ENCODE assay signal across 1 cellular context in genomic region chr17:78176548-78177025, GRCh38.
TF ChIP-seq lines count a peak whose summit lies in the region.

No MANE protein-coding gene starts in this region.

TF ChIP-seq in K562, 482 proteins besides CTCF, POLR2A, EP300 and RAD21 (continued from another document and continues in another):
- TF ChIP-seq SREBF1 (IDR thresholded peaks at IDR 0.05; ENCODE audit: borderline replicate concordance, low read depth, low read length) (no peak), ZNF174 (CRISPR knock-in tag; IDR thresholded peaks at IDR 0.05) (no peak), CHCHD3 (CRISPR knock-in tag; IDR thresholded peaks at IDR 0.05) (no peak), NCOA1 (IDR thresholded peaks at IDR 0.05; ENCODE audit: low read depth) (no peak), NONO (IDR thresholded peaks at IDR 0.05; ENCODE audit: low read depth in 2 of 2, low read length in 1 of 2) (0 out of 4 replicates have a peak, but pooled peaks of 1 of the 2 experiments have one; percentile 27), ETV1 (tag; conservative IDR thresholded peaks at IDR 0.05; ENCODE audit: low read depth) (peak; percentile 30; the same call in 1 of the 2 replicates), POLR2B (IDR thresholded peaks at IDR 0.05; ENCODE audit: low read depth, partially characterized antibody) (peak; percentile 44), TFE3 (CRISPR knock-in tag; IDR thresholded peaks at IDR 0.05) (no peak), ZNF165 (CRISPR knock-in tag; IDR thresholded peaks at IDR 0.05; ENCODE audit: borderline replicate concordance) (no peak), MITF (IDR thresholded peaks at IDR 0.05) (no peak), SRSF3 (IDR thresholded peaks at IDR 0.05; ENCODE audit: insufficient read depth, low read length) (no peak), ZNF764 (CRISPR knock-in tag; IDR thresholded peaks at IDR 0.05; ENCODE audit: low read depth) (no peak), MAZ (CRISPR knock-in tag; conservative IDR thresholded peaks at IDR 0.05 in 1 of 2, IDR thresholded peaks at IDR 0.05 in 1 of 2) (peak in 1 of 2 experiments; percentile 55; a peak in 2 of 4 replicates), CEBPB (tag; IDR thresholded peaks at IDR 0.05) (no peak), UBTF (IDR thresholded peaks at IDR 0.05; ENCODE audit: borderline replicate concordance in 1 of 2, low read depth in 2 of 2, low read length in 2 of 2) (no peak), CREM (IDR thresholded peaks at IDR 0.05; ENCODE audit: low read depth) (peak; percentile 80), KDM2B (CRISPR knock-in tag; IDR thresholded peaks at IDR 0.05) (no peak), THRA (IDR thresholded peaks at IDR 0.05) (no peak), ZNF24 (IDR thresholded peaks at IDR 0.05) (no peak; the same call in 1 of the 2 replicates), ZNF449 (CRISPR knock-in tag; IDR thresholded peaks at IDR 0.05) (no peak), POLR2G (IDR thresholded peaks at IDR 0.05; ENCODE audit: low read depth, low read length) (peak; percentile 78), JUND (IDR thresholded peaks at IDR 0.05; ENCODE audit: borderline replicate concordance, low read depth, low read length) (peak; percentile 51), JUND (tag; IDR thresholded peaks at IDR 0.05; ENCODE audit: borderline replicate concordance, low read depth, low read length) (no peak), ZNF583 (CRISPR knock-in tag; IDR thresholded peaks at IDR 0.05) (no peak), FOXK2 (conservative IDR thresholded peaks at IDR 0.05 in 1 of 2, IDR thresholded peaks at IDR 0.05 in 1 of 2; ENCODE audit: low read depth in 2 of 2) (no peak), THAP7 (CRISPR knock-in tag; IDR thresholded peaks at IDR 0.05) (no peak), ZNF699 (CRISPR knock-in tag; IDR thresholded peaks at IDR 0.05; ENCODE audit: insufficient replicate concordance) (no peak), ZBTB49 (CRISPR knock-in tag; IDR thresholded peaks at IDR 0.05; ENCODE audit: borderline replicate concordance) (no peak), SRF (CRISPR knock-in tag; IDR thresholded peaks at IDR 0.05) (no peak), ZNF140 (CRISPR knock-in tag; IDR thresholded peaks at IDR 0.05) (no peak), STAG1 (CRISPR knock-in tag; IDR thresholded peaks at IDR 0.05; ENCODE audit: borderline replicate concordance) (peak; percentile 62; the same call in 1 of the 2 replicates), RBM14 (IDR thresholded peaks at IDR 0.05; ENCODE audit: borderline replicate concordance, insufficient read depth, low read depth, low read length) (no peak), ZBTB33 (CRISPR knock-in tag; IDR thresholded peaks at IDR 0.05) (no peak), PRDM10 (IDR thresholded peaks at IDR 0.05; ENCODE audit: partially characterized antibody) (peak; percentile 16), NBN (IDR thresholded peaks at IDR 0.05; ENCODE audit: low read depth) (no peak), KLF1 (tag; IDR thresholded peaks at IDR 0.05) (no peak), MCM3 (IDR thresholded peaks at IDR 0.05) (no peak), ETV5 (CRISPR knock-in tag; IDR thresholded peaks at IDR 0.05; ENCODE audit: low read depth) (peak; percentile 46; the same call in 1 of the 2 replicates), KDM1A (IDR thresholded peaks at IDR 0.05) (no peak), ZNF324 (CRISPR knock-in tag; IDR thresholded peaks at IDR 0.05) (no peak), CBX3 (IDR thresholded peaks at IDR 0.05; ENCODE audit: borderline replicate concordance in 1 of 2, low read length in 2 of 2) (0 out of 3 replicates have a peak, but pooled peaks of 1 of the 2 experiments have one; percentile 34), TFAP4 (CRISPR knock-in tag; IDR thresholded peaks at IDR 0.05; ENCODE audit: borderline replicate concordance) (peak; percentile 71; the same call in 1 of the 2 replicates), TEAD1 (CRISPR knock-in tag; IDR thresholded peaks at IDR 0.05) (no peak), ELF4 (CRISPR knock-in tag; IDR thresholded peaks at IDR 0.05) (no peak), ZNF445 (CRISPR knock-in tag; IDR thresholded peaks at IDR 0.05; ENCODE audit: low read depth) (no peak), CBFA2T3 (IDR thresholded peaks at IDR 0.05) (no peak), HDAC8 (tag; IDR thresholded peaks at IDR 0.05) (no peak)
